In genomic region chr11:102410382-102410784, GRCh38 we compare ENCODE assay signal across 11 cellular contexts. TPM values are rescaled to one million over a fixed set of nuclear protein-coding genes. Genes with fewer than 3 reads are reported as not detected.
DNase-seq lines count a peak whose midpoint lies in the region; ATAC-seq and TF ChIP-seq lines count a peak whose summit lies in the region.
"Had no signal": no experiment of that assay in that cellular context is flagged by ENCODE, and none has a peak within 500 bp of the region (broad histone marks: within the 10 kb centered on the region; RNA-seq: fewer than 3 reads in every experiment).

No MANE protein-coding gene starts in this region.

- intact Hi-C loops in activated CD8-positive, alpha-beta T cell treated with anti-CD3 and anti-CD28 coated beads for 36 hours (cut with micrococcal nuclease), result loop anchor here (5.0 kb wide), 1 partner anchor 42 kb away; the partner anchor contains the start of gene TMEM123
- intact Hi-C loops in stomach (cut with DNase I; ENCODE audit: low total_unique reads) (no loop called here), left colon (cut with DNase I, micrococcal nuclease) (no loop called here)

- no peak for DNase-seq in activated CD8-positive, alpha-beta T cell treated with anti-CD3 and anti-CD28 coated beads for 36 hours
- no peak for DNase-seq in activated CD8-positive, alpha-beta T cell treated with anti-CD3 and anti-CD28 coated beads, Interleukin-2, amount 10 ng/mL, durations not matched to agents 7 days and 5 days
- peak; percentile 80 for DNase-seq in fibroblast of villous mesenchyme (ENCODE audit: low read depth)
- peak; percentile 20 for DNase-seq in skeletal muscle cell (ENCODE audit: low read depth)
- DNase-seq in stomach, result no peak
- no peak for DNase-seq in left colon
- DNase-seq in dermis blood vessel endothelial cell, result no peak
- DNase-seq: hippocampal formation, NCI-H1436 treated with DMSO at 0.1 percent for 48 hours had no signal

- H3K4me1 ChIP-seq in stomach, result peaks cover 4 to 52% (median 24%) of the 10 kb centered on the region in 4 donors

- H3K4me3 ChIP-seq in fibroblast of villous mesenchyme (ENCODE audit: low read depth, low read length) (no peak overlapping the region), skeletal muscle cell (ENCODE audit: low read depth, low read length) (no peak overlapping the region), stomach (no peak overlapping the region)

- H3K27me3 ChIP-seq in stomach, result no peaks in the 10 kb centered on the region

- peaks cover 2% of the 10 kb centered on the region for H3K9me3 Mint-ChIP-seq in activated CD8-positive, alpha-beta T cell treated with anti-CD3 and anti-CD28 coated beads for 36 hours
- H3K9me3 Mint-ChIP-seq in activated CD8-positive, alpha-beta T cell treated with anti-CD3 and anti-CD28 coated beads, Interleukin-2, amount 10 ng/mL, durations not matched to agents 7 days and 5 days (ENCODE audit: insufficient read depth), result no peaks in the 10 kb centered on the region

- peaks cover 0 to 14% (median 11%) of the 10 kb centered on the region in 4 donors for H3K36me3 ChIP-seq in stomach

- TF ChIP-seq POLR2A in stomach (IDR thresholded peaks at IDR 0.05), result no peak

- no peak overlapping the region for H3K27ac ChIP-seq in stomach
- H3K27ac ChIP-seq: VCaP had no signal

- no peaks in the 10 kb centered on the region for H3K27me3 Mint-ChIP-seq in activated CD8-positive, alpha-beta T cell treated with anti-CD3 and anti-CD28 coated beads for 36 hours
- no peaks in the 10 kb centered on the region for H3K27me3 Mint-ChIP-seq in activated CD8-positive, alpha-beta T cell treated with anti-CD3 and anti-CD28 coated beads, Interleukin-2, amount 10 ng/mL, durations not matched to agents 7 days and 5 days (ENCODE audit: low read depth)

- CTCF ChIA-PET in activated CD8-positive, alpha-beta T cell treated with anti-CD3 and anti-CD28 coated beads for 36 hours (lab: Charles Lee), result interaction anchor here (3.1 kb wide), 1 partner anchor 20 kb away, joined by 11 read pairs; no protein-coding TSS in a partner anchor
- CTCF ChIA-PET in activated CD8-positive, alpha-beta T cell treated with anti-CD3 and anti-CD28 coated beads, Interleukin-2, amount 10 ng/mL, durations not matched to agents 7 days and 5 days (lab: Charles Lee), result interaction anchor here (0.6 to 6.0 kb wide), 5 partner anchors 9 to 85 kb away, joined by 3 to 39 read pairs (median 3); no protein-coding TSS in a partner anchor

- POLR2A ChIA-PET in activated CD8-positive, alpha-beta T cell treated with anti-CD3 and anti-CD28 coated beads for 36 hours (lab: Charles Lee), result no interaction called here
- POLR2A ChIA-PET in activated CD8-positive, alpha-beta T cell treated with anti-CD3 and anti-CD28 coated beads, Interleukin-2, amount 10 ng/mL, durations not matched to agents 7 days and 5 days (lab: Charles Lee), result no interaction called here

- H3K4me1 Mint-ChIP-seq in activated CD8-positive, alpha-beta T cell treated with anti-CD3 and anti-CD28 coated beads for 36 hours (ENCODE audit: low read depth), result peaks cover 85% of the 10 kb centered on the region
- H3K4me1 Mint-ChIP-seq in activated CD8-positive, alpha-beta T cell treated with anti-CD3 and anti-CD28 coated beads, Interleukin-2, amount 10 ng/mL, durations not matched to agents 7 days and 5 days (ENCODE audit: low read depth), result peaks cover 72% of the 10 kb centered on the region

- H3K4me3 Mint-ChIP-seq in activated CD8-positive, alpha-beta T cell treated with anti-CD3 and anti-CD28 coated beads for 36 hours, result no peak overlapping the region
- H3K4me3 Mint-ChIP-seq in activated CD8-positive, alpha-beta T cell treated with anti-CD3 and anti-CD28 coated beads, Interleukin-2, amount 10 ng/mL, durations not matched to agents 7 days and 5 days, result no peak overlapping the region

- peaks cover 57% of the 10 kb centered on the region for H3K36me3 Mint-ChIP-seq in activated CD8-positive, alpha-beta T cell treated with anti-CD3 and anti-CD28 coated beads for 36 hours (ENCODE audit: low read depth)
- peaks cover 61% of the 10 kb centered on the region for H3K36me3 Mint-ChIP-seq in activated CD8-positive, alpha-beta T cell treated with anti-CD3 and anti-CD28 coated beads, Interleukin-2, amount 10 ng/mL, durations not matched to agents 7 days and 5 days (ENCODE audit: low read depth)

- H3K9me3 ChIP-seq in stomach, result no peaks in the 10 kb centered on the region

- no peak for TF ChIP-seq EP300 in stomach (IDR thresholded peaks at IDR 0.05)

- ATAC-seq in activated CD8-positive, alpha-beta T cell treated with anti-CD3 and anti-CD28 coated beads for 36 hours, result no peak
- ATAC-seq in activated CD8-positive, alpha-beta T cell treated with anti-CD3 and anti-CD28 coated beads, Interleukin-2, amount 10 ng/mL, durations not matched to agents 7 days and 5 days, result no peak
- ATAC-seq in SK-N-SH treated with all-trans-retinoic acid at 6 μM for 48 hours (peak; percentile 85), left colon (no peak)

- H3K27ac Mint-ChIP-seq in activated CD8-positive, alpha-beta T cell treated with anti-CD3 and anti-CD28 coated beads for 36 hours, result peak overlapping the region; percentile 52
- H3K27ac Mint-ChIP-seq in activated CD8-positive, alpha-beta T cell treated with anti-CD3 and anti-CD28 coated beads, Interleukin-2, amount 10 ng/mL, durations not matched to agents 7 days and 5 days, result no peak overlapping the region

- no peak for TF ChIP-seq CTCF in activated CD8-positive, alpha-beta T cell treated with anti-CD3 and anti-CD28 coated beads for 36 hours (IDR thresholded peaks at IDR 0.05)
- no peak for TF ChIP-seq CTCF in fibroblast of villous mesenchyme (IDR thresholded peaks at IDR 0.05; ENCODE audit: insufficient read depth, low read depth, low read length)
- TF ChIP-seq CTCF in stomach (IDR thresholded peaks at IDR 0.05), result no peak

- WGBS in stomach, 5 donors, result 74 to 86% (median 77%) methylated on average over 5 of the region's 5 CpGs

TF ChIP-seq in SK-N-SH treated with all-trans-retinoic acid at 6 μM for 48 hours, 23 proteins besides CTCF, POLR2A, EP300 and RAD21:
- TF ChIP-seq TOX (CRISPR knock-in tag; IDR thresholded peaks at IDR 0.05; ENCODE audit: borderline replicate concordance) (no peak), ISL1 (CRISPR knock-in tag; IDR thresholded peaks at IDR 0.05) (0 out of 2 replicates have a peak, but pooled peaks have one; percentile 7), ZFP3 (CRISPR knock-in tag; IDR thresholded peaks at IDR 0.05) (peak; percentile 91)

RNA-seq across cellular contexts. Expression of gene TMEM123, which starts 42.2 kb away (rescaled TPM):
- total RNA-seq in activated CD8-positive, alpha-beta T cell treated with anti-CD3 and anti-CD28 coated beads for 36 hours, result 100 to 1,000 TPM; 234 to 235 TPM
- total RNA-seq in activated CD8-positive, alpha-beta T cell treated with anti-CD3 and anti-CD28 coated beads, Interleukin-2, amount 10 ng/mL, durations not matched to agents 7 days and 5 days, result 100 to 1,000 TPM; 434 to 461 TPM
- total RNA-seq in fibroblast of villous mesenchyme (61.2 and 89.8 TPM in 2 replicates), stomach (100 to 1,000 TPM in 2 of 5 donors, 10 to 100 TPM in 3; 16.2 to 226 (median 75.3) TPM), left colon (100 to 1,000 TPM; 105 to 114 TPM), dermis blood vessel endothelial cell (195 and 245 TPM in 2 replicates)
- 10 to 100 TPM; 47.2 to 53.6 (median 49.6) TPM for polyA plus RNA-seq in stomach

Comparison
In these comparisons a context has a peak if more than half of its experiments do, and no peak if none do; other contexts are left out.
1. DNase-seq: peak in fibroblast of villous mesenchyme (single experiment) and skeletal muscle cell (single experiment); none in activated CD8-positive, alpha-beta T cell treated with anti-CD3 and anti-CD28 coated beads for 36 hours (single experiment), activated CD8-positive, alpha-beta T cell treated with anti-CD3 and anti-CD28 coated beads, Interleukin-2, amount 10 ng/mL, durations not matched to agents 7 days and 5 days (single experiment), stomach (single experiment), left colon (0 of 2) and dermis blood vessel endothelial cell (single experiment).